ENCODE assay signal across 10 cellular contexts in the genomic region with DNA sequence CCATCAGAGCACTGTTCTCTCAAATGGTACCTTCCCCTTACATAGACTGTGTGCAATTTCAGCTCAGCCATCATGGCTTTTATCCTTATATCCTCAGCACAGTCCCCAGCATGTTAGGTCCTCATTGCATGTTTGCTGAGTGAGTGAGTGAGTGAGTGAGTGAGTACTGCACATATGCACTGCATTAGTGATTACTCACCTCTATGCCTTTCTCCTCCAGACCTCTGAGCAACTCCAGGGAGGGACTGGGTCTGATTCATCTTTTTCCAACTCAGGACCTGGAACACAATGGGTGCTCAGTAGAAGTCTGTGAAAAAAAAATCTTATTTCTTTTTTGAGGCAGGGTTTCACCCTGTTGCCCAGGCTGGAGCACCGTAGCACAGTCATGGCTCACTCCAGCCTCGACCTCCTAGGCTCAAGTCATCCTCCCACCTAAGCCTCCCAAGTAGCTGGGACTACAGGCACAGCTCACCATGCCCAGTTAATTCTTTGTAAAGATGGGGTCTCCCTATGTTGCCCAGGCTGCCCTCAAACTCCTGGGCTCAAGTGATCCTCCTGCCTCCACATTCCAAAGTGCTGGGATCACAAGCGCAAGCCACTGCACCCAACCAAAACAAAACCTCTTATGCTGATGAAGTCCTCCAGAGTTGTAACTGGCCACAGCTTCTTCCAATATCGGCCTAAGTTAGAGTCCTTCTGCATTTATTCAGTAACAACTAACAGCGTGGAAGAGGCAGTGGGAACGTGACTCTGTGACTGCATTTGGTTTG. TPM values are rescaled to one million over a fixed set of nuclear protein-coding genes. Genes with fewer than 3 reads are reported as not detected.
DNase-seq lines count a peak whose midpoint lies in the region; ATAC-seq and TF ChIP-seq lines count a peak whose summit lies in the region.
"Had no signal": no experiment of that assay in that cellular context is flagged by ENCODE, and none has a peak within 500 bp of the region (broad histone marks: within the 10 kb centered on the region; RNA-seq: fewer than 3 reads in every experiment).

No MANE protein-coding gene starts in this region.

- no peak for TF ChIP-seq CTCF in AG04449 (IDR thresholded peaks at IDR 0.05; ENCODE audit: insufficient read depth, low read length, missing control alignments)
- no peak for TF ChIP-seq CTCF in HFF-Myc (IDR thresholded peaks at IDR 0.05; ENCODE audit: low read depth, low read length, missing control alignments)
- TF ChIP-seq CTCF in colonic mucosa (IDR thresholded peaks at IDR 0.05) = no peak

- H3K27ac ChIP-seq in colonic mucosa = no peak overlapping the region

- POLR2A ChIA-PET in AG04449 (lab: Yijun Ruan, JAX) = interaction anchor here (0.5 to 1.4 kb wide), 5 partner anchors 23 to 596 kb away, joined by 3 to 5 read pairs (median 4); partner anchors contain the start of genes ARMH1 and TMEM53

- H3K9ac ChIP-seq in adipocyte (ENCODE audit: low read length) (peak overlapping the region; percentile 39), colonic mucosa (ENCODE audit: low read depth in 2 of 2, low read length in 2 of 2) (no peak overlapping the region)

- CTCF ChIA-PET in AG04449 (lab: Yijun Ruan, JAX) = interaction anchor here (0.5 to 2.9 kb wide), 10 partner anchors 8 to 86 kb away, joined by 3 to 37 read pairs (median 4); partner anchors contain the start of gene RNU5D-1

- no peak overlapping the region for H3K4me3 ChIP-seq in AG04449 (ENCODE audit: low read depth, low read length)
- no peak overlapping the region for H3K4me3 ChIP-seq in HFF-Myc (replicated peaks; ENCODE audit: low read depth, low read length)
- H3K4me3 ChIP-seq in adipocyte (ENCODE audit: low read length) = no peak overlapping the region
- H3K4me3 ChIP-seq in colonic mucosa = no peak overlapping the region

- DNase-seq in AG04449 (ENCODE audit: low read depth, low spot score) (peak; percentile 77), HFF-Myc (ENCODE audit: extremely low read depth, low read depth) (peak; percentile 79), adipocyte (ENCODE audit: low read depth) (peak; percentile 84), hepatic stellate cell (ENCODE audit: low spot score) (peak; percentile 88), colonic mucosa (no peak)
- DNase-seq: NCI-H1930 had no signal

- no peaks in the 10 kb centered on the region for H3K27me3 ChIP-seq in adipocyte (replicated peaks; ENCODE audit: control insufficient read depth, insufficient read depth, low read length)
- no peaks in the 10 kb centered on the region for H3K27me3 ChIP-seq in colonic mucosa

- intact Hi-C loops in colonic mucosa (cut with DNase I) = no loop called here

- ATAC-seq in HG02623 (IDR thresholded peaks at IDR 0.05; ENCODE audit: unreplicated experiment) = no peak
- ATAC-seq in HG03095 (IDR thresholded peaks at IDR 0.05; ENCODE audit: unreplicated experiment) = no peak
- no peak for ATAC-seq in GM21360 (IDR thresholded peaks at IDR 0.05; ENCODE audit: unreplicated experiment)

- H3K36me3 ChIP-seq in adipocyte (ENCODE audit: control insufficient read depth, insufficient read depth, low read length, severe bottlenecking) = no peaks in the 10 kb centered on the region
- no peaks in the 10 kb centered on the region for H3K36me3 ChIP-seq in colonic mucosa

- H3K4me1 ChIP-seq in adipocyte (ENCODE audit: control insufficient read depth, insufficient read depth, low read length) (peaks cover 10% of the 10 kb centered on the region), colonic mucosa (no peaks in the 10 kb centered on the region)

- H3K9me3 ChIP-seq in adipocyte (ENCODE audit: control insufficient read depth, low read length) (no peaks in the 10 kb centered on the region), colonic mucosa (no peaks in the 10 kb centered on the region)

RNA-seq across cellular contexts. Expression of gene RNU5D-1, which starts 23.7 kb away (rescaled TPM):
- total RNA-seq in colonic mucosa = not detected
- total RNA-seq: CD4-positive, CD25-positive, alpha-beta regulatory T cell had no signal

RNA-seq across cellular contexts. Expression of gene KIF2C, which starts 32.3 kb away (rescaled TPM):
- total RNA-seq in colonic mucosa = 10 to 100 TPM; 13.6 to 33.2 TPM

RNA-seq across cellular contexts. Expression of gene ARMH1, which starts 32.8 kb away (rescaled TPM):
- 1 to 10 TPM; 1.3 to 5.1 TPM for total RNA-seq in colonic mucosa

RNA-seq across cellular contexts. Expression of gene TMEM53, which starts 33.0 kb away (rescaled TPM):
- 10 to 100 TPM; 26.4 to 29.6 TPM for total RNA-seq in colonic mucosa
